Comparison of ENCODE assay signal across 20 cellular contexts in the genomic region with DNA sequence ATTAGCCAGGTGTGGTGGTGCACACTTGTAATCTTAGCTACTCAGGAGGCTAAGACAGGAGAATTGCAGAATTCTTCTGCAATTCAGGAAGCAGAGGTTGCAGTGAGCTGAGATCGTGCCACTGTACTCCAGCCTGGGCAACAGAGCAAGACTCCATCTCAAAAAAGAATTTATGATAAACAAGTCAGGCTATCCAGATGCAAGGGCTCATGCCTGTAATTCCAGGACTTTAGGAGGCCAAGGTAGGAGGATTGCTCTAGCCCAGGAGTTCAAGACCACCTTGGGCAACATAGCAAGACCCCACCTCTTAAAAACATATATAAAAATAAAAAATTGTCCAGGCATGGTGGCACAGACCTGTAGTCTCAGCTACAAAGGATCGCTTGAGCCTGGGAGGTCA. TPM values are rescaled to one million over a fixed set of nuclear protein-coding genes. Genes with fewer than 3 reads are reported as not detected.
"Had no signal": no experiment of that assay in that cellular context is flagged by ENCODE, and none has a peak within 500 bp of the region (broad histone marks: within the 10 kb centered on the region; RNA-seq: fewer than 3 reads in every experiment).

No MANE protein-coding gene starts in this region.

- H3K36me3 Mint-ChIP-seq: immature natural killer cell; memory B cell; naive thymus-derived CD4-positive, alpha-beta T cell had no signal

- H3K4me3 Mint-ChIP-seq: immature natural killer cell; memory B cell; naive thymus-derived CD4-positive, alpha-beta T cell had no signal

- H3K9me3 Mint-ChIP-seq: immature natural killer cell; memory B cell; naive thymus-derived CD4-positive, alpha-beta T cell had no signal

- DNase-seq: dermis blood vessel endothelial cell; dorsolateral prefrontal cortex; effector CD4-positive, alpha-beta T cell; effector memory CD4-positive, alpha-beta T cell; foreskin keratinocyte; heart left ventricle; hypothalamus; immature natural killer cell; islet precursor cell; kidney; kidney glomerular epithelial cell; left colon; left ventricle myocardium inferior; mammary epithelial cell; mesendoderm; midbrain; naive thymus-derived CD4-positive, alpha-beta T cell had no signal

- H3K27ac Mint-ChIP-seq: immature natural killer cell; memory B cell; naive thymus-derived CD4-positive, alpha-beta T cell had no signal

- H3K27me3 Mint-ChIP-seq: memory B cell had no signal

- ATAC-seq: foreskin keratinocyte; gastroesophageal sphincter; heart left ventricle; left colon; left lobe of liver; naive thymus-derived CD4-positive, alpha-beta T cell had no signal

RNA-seq across cellular contexts. Expression of gene CBR3, which starts 10.5 kb away (rescaled TPM):
- total RNA-seq: left lobe of liver had no signal
